18 cellular contexts compared by ENCODE assay signal in the genomic region with DNA sequence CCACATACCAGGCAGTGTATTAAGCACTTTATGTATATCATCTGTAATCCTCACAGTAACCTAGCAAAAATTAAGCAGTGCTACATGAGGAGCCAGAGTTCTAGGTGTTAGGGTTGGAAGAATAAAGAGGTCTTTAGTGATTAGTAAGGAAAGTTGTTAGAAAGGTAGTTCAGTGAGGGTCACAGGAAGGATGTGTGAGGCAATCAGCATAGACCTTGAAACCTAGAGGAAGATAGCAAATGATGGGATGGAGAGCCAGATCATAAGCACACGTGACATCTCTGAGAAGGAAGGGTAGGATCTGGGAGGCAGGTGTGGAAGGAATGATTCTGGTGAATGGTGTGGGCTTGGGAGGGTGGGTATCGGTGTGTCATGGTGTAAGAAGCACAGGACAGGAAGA. TPM values are rescaled to one million over a fixed set of nuclear protein-coding genes. Genes with fewer than 3 reads are reported as not detected.
DNase-seq lines count a peak whose midpoint lies in the region; ATAC-seq, FAIRE-seq and TF ChIP-seq lines count a peak whose summit lies in the region.
"Had no signal": no experiment of that assay in that cellular context is flagged by ENCODE, and none has a peak within 500 bp of the region (broad histone marks: within the 10 kb centered on the region; RNA-seq: fewer than 3 reads in every experiment).

No MANE protein-coding gene starts in this region.

- H3K4me3 Mint-ChIP-seq in Calu3 (ENCODE audit: low read depth, unreplicated experiment): peak overlapping the region; percentile 71
- peak overlapping the region; percentile 88 for H3K4me3 Mint-ChIP-seq in T-helper 17 cell
- peak overlapping the region; percentile 35 for H3K4me3 Mint-ChIP-seq in memory B cell

- H3K9me3 ChIP-seq in A549: no peaks in the 10 kb centered on the region
- H3K9me3 ChIP-seq in T-helper 17 cell (ENCODE audit: control insufficient read depth, low read length, poor library complexity, severe bottlenecking): no peaks in the 10 kb centered on the region
- H3K9me3 ChIP-seq: colonic mucosa, esophagus muscularis mucosa, lower lobe of right lung, psoas muscle, SJSA1 had no signal

- H3K27me3 Mint-ChIP-seq in Calu3 (ENCODE audit: unreplicated experiment): no peaks in the 10 kb centered on the region
- no peaks in the 10 kb centered on the region for H3K27me3 Mint-ChIP-seq in T-helper 17 cell
- no peaks in the 10 kb centered on the region for H3K27me3 Mint-ChIP-seq in memory B cell

- CTCF ChIA-PET in A549 (lab: Yijun Ruan, JAX) (no interaction called here), Calu3 (lab: Charles Lee) (no interaction called here)

- POLR2A ChIA-PET in A549 (lab: Yijun Ruan, JAX): no interaction called here

- no peak for TF ChIP-seq RAD21 in A549 (conservative IDR thresholded peaks at IDR 0.05 in 1 of 2, IDR thresholded peaks at IDR 0.05 in 1 of 2)

- intact Hi-C loops in Calu3 (cut with micrococcal nuclease; ENCODE audit: unreplicated experiment): loop anchor here (5.0 to 10.0 kb wide), 2 partner anchors 75 to 137 kb away; no protein-coding TSS in a partner anchor
- intact Hi-C loops in dorsolateral prefrontal cortex (cut with DNase I): loop anchor here (2.0 to 5.0 kb wide), 3 partner anchors 147 to 171 kb away; partner anchors contain the start of genes MGME1 (in 1 of the 2), SNX5 (in 1 of the 2) and ZNF133 (in 1 of the 2)

- H3K4me2 ChIP-seq in A549: peak overlapping the region; percentile 84

- H3K27ac ChIP-seq in A549: no peak overlapping the region
- no peak overlapping the region for H3K27ac ChIP-seq in dorsolateral prefrontal cortex
- H3K27ac ChIP-seq: esophagus muscularis mucosa, lower lobe of right lung, psoas muscle, SJSA1 had no signal

- H3K27ac Mint-ChIP-seq in Calu3 (ENCODE audit: unreplicated experiment): peak overlapping the region; percentile 66
- peak overlapping the region; percentile 91 for H3K27ac Mint-ChIP-seq in T-helper 17 cell
- H3K27ac Mint-ChIP-seq in memory B cell: no peak overlapping the region

- peaks cover 18% of the 10 kb centered on the region for H3K4me1 ChIP-seq in A549
- H3K4me1 ChIP-seq: colonic mucosa had no signal

- FAIRE-seq in A549 (lab: Jason Lieb, UNC): no peak
- FAIRE-seq: K562 had no signal

- H3K4me1 Mint-ChIP-seq in Calu3 (ENCODE audit: low read depth, unreplicated experiment): peaks cover 25% of the 10 kb centered on the region
- H3K4me1 Mint-ChIP-seq in T-helper 17 cell: peaks cover 29% of the 10 kb centered on the region
- peaks cover 32% of the 10 kb centered on the region for H3K4me1 Mint-ChIP-seq in memory B cell

- no TSS peak for BruUV-seq in Calu3 (replicated peaks; lab: Mats Ljungman, UMichigan)

- no peaks in the 10 kb centered on the region for H3K27me3 ChIP-seq in dorsolateral prefrontal cortex
- H3K27me3 ChIP-seq: colonic mucosa, esophagus muscularis mucosa, SJSA1 had no signal

- H3K9me3 Mint-ChIP-seq in Calu3 (ENCODE audit: low read depth, unreplicated experiment) (no peaks in the 10 kb centered on the region), memory B cell (no peaks in the 10 kb centered on the region)

- H3K36me3 Mint-ChIP-seq in Calu3 (ENCODE audit: insufficient read depth, unreplicated experiment): peaks cover 17% of the 10 kb centered on the region
- no peaks in the 10 kb centered on the region for H3K36me3 Mint-ChIP-seq in T-helper 17 cell (ENCODE audit: low read depth)
- H3K36me3 Mint-ChIP-seq in memory B cell: peaks cover 13% of the 10 kb centered on the region

- TF ChIP-seq EP300 in A549 (IDR thresholded peaks at IDR 0.05): no peak

- TF ChIP-seq CTCF in A549 (IDR thresholded peaks at IDR 0.05) (no peak), Calu3 (IDR thresholded peaks at IDR 0.05; ENCODE audit: unreplicated experiment) (no peak), dorsolateral prefrontal cortex (IDR thresholded peaks at IDR 0.05 in 54 of 56, conservative IDR thresholded peaks at IDR 0.05 in 2 of 56; ENCODE audit: low read depth in 1 of 56, partially characterized antibody in 56 of 56) (no peak)

- 96% methylated on average over 2 of the region's 2 CpGs for WGBS in A549 (ENCODE audit: missing lambda C conversion rate)

- no peak for DNase-seq in A549 (ENCODE audit: low read depth in 1 of 2, low spot score in 1 of 2)
- DNase-seq in Calu3: no peak
- DNase-seq in T-helper 17 cell: no peak
- no peak for DNase-seq in memory B cell (ENCODE audit: low spot score in 2 of 2)
- DNase-seq in NCI-H1694 treated with DMSO at 0.1 percent for 48 hours (lab: John Stamatoyannopoulos, UW): no peak
- DNase-seq in dorsolateral prefrontal cortex: no peak
- DNase-seq in activated effector memory CD4-positive, alpha-beta T cell treated with Interleukin-2 at 50 U/mL for 16 hours: no peak
- DNase-seq: activated CD4-positive, alpha-beta T cell treated with anti-CD3 and anti-CD28 coated beads for 48 hours; colonic mucosa; lower lobe of right lung; NCI-H2029; psoas muscle; stimulated activated CD4-positive, alpha-beta T cell treated with anti-CD3 and anti-CD28 coated beads, Interleukin-2, amount 100 ng/mL, for 48 hours; stimulated activated naive CD4-positive, alpha-beta T cell treated with Interleukin-2 at 50 U/mL for 16 hours had no signal

- H3K4me3 ChIP-seq in A549 (no peak overlapping the region), dorsolateral prefrontal cortex (peak overlapping the region in 3 of 59 donors; percentile 19 to 100 (median 96))
- H3K4me3 ChIP-seq: colonic mucosa, K562 had no signal

- no peak for ATAC-seq in A549
- ATAC-seq in T-helper 17 cell: no peak
- ATAC-seq in memory B cell (ENCODE audit: low read depth): no peak
- ATAC-seq in GM21576 (IDR thresholded peaks at IDR 0.05; ENCODE audit: unreplicated experiment): no peak
- ATAC-seq: K562, lower lobe of right lung, psoas muscle had no signal

- no peak for TF ChIP-seq POLR2A in A549 (IDR thresholded peaks at IDR 0.05; ENCODE audit: low read length)

TF ChIP-seq in A549, 52 proteins besides CTCF, POLR2A, EP300 and RAD21:
- no peak for TF ChIP-seq SMC3 (IDR thresholded peaks at IDR 0.05)
- TF ChIP-seq, protein P1, sequence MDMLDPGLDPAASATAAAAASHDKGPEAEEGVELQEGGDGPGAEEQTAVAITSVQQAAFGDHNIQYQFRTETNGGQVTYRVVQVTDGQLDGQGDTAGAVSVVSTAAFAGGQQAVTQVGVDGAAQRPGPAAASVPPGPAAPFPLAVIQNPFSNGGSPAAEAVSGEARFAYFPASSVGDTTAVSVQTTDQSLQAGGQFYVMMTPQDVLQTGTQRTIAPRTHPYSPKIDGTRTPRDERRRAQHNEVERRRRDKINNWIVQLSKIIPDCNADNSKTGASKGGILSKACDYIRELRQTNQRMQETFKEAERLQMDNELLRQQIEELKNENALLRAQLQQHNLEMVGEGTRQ (IDR thresholded peaks at IDR 0.05): no peak
- TF ChIP-seq, protein P2, sequence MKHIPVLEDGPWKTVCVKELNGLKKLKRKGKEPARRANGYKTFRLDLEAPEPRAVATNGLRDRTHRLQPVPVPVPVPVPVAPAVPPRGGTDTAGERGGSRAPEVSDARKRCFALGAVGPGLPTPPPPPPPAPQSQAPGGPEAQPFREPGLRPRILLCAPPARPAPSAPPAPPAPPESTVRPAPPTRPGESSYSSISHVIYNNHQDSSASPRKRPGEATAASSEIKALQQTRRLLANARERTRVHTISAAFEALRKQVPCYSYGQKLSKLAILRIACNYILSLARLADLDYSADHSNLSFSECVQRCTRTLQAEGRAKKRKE (CRISPR knock-in tag; IDR thresholded peaks at IDR 0.05; ENCODE audit: low read depth): no peak
- TF ChIP-seq, protein P3, sequence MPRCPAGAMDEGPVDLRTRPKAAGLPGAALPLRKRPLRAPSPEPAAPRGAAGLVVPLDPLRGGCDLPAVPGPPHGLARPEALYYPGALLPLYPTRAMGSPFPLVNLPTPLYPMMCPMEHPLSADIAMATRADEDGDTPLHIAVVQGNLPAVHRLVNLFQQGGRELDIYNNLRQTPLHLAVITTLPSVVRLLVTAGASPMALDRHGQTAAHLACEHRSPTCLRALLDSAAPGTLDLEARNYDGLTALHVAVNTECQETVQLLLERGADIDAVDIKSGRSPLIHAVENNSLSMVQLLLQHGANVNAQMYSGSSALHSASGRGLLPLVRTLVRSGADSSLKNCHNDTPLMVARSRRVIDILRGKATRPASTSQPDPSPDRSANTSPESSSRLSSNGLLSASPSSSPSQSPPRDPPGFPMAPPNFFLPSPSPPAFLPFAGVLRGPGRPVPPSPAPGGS (IDR thresholded peaks at IDR 0.05): no peak

RNA-seq across cellular contexts. Expression of gene KAT14, which starts 2.2 kb away (rescaled TPM):
- 15.7 and 18.8 TPM in 2 replicates for polyA plus RNA-seq in A549 (2011; rRNA removed)
- 5.2 and 5.4 TPM in 2 replicates for polyA plus RNA-seq in A549 (2012; cell fraction: cytosol; rRNA removed)
- polyA plus RNA-seq in A549 (2012; cell fraction: nucleus; rRNA removed): 2.5 and 4.4 TPM in 2 replicates
- 10.7 to 12.6 TPM (median 12.1 TPM) in 3 replicates for polyA plus RNA-seq in A549 (2017; fragmentation: RNase III; extraction: RNeasy Plus Mini Kit Qiagen cat#74134 plus additional on column Dnase treatment)
- 20.5 and 21.2 TPM in 2 replicates for polyA minus RNA-seq in A549 (2011; rRNA and poly(A)+ RNA removed)
- 3.1 and 4.4 TPM in 2 replicates for total RNA-seq in Calu3 (2022)
- 10 to 100 TPM; 11.5 to 12.6 TPM for total RNA-seq in T-helper 17 cell
- 10 to 100 TPM; 15.4 to 35.2 (median 26.2) TPM for total RNA-seq in dorsolateral prefrontal cortex

RNA-seq across cellular contexts. Expression of gene PET117, which starts 2.2 kb away (rescaled TPM):
- polyA plus RNA-seq in A549 (2011; rRNA removed) (22.6 and 32.3 TPM in 2 replicates), A549 (2017; fragmentation: RNase III; extraction: RNeasy Plus Mini Kit Qiagen cat#74134 plus additional on column Dnase treatment) (21.9 to 25.0 TPM (median 23.5 TPM) in 3 replicates)
- polyA plus RNA-seq in A549 (2012; cell fraction: cytosol; rRNA removed): 12.0 and 17.1 TPM in 2 replicates
- polyA plus RNA-seq in A549 (2012; cell fraction: nucleus; rRNA removed): 2.8 and 5.1 TPM in 2 replicates
- polyA minus RNA-seq in A549 (2011; rRNA and poly(A)+ RNA removed): 2.4 TPM in 2 replicates
- total RNA-seq in Calu3 (2022) (5.2 and 6.0 TPM in 2 replicates), T-helper 17 cell (10 to 100 TPM; 10.5 to 11.5 TPM), dorsolateral prefrontal cortex (10 to 100 TPM in 119 of 120 experiments, 1 to 10 TPM in 1; 9.7 to 30.3 (median 19.4) TPM)

Comparison
In these comparisons a context has a peak if more than half of its experiments do, and no peak if none do; other contexts are left out.
1. H3K4me3 Mint-ChIP-seq: peak in every context shown above with its lines; median percentile 88 in T-helper 17 cell; 71 in Calu3; 35 in memory B cell.